ENCODE assay signal across 18 cellular contexts in the genomic region with DNA sequence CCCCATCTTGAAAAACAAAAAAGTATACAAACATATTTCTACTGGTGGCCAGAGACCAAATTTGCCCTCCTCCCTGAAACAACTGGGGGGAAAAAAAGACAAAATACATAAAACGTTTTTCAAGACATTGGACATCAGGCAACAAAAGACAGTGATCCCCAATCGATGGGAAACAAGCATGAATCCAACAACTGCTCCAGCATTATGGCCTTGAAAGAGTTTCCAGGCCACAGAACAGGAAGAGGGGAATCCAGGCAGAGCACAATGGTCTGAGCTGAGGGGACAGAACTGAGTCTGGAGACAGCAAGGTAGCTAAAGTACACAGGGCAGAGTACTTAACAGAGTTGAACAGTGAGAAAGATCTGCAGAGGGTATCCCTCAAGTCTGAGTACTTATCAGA. TPM values are rescaled to one million over a fixed set of nuclear protein-coding genes. Genes with fewer than 3 reads are reported as not detected.
DNase-seq lines count a peak whose midpoint lies in the region; ATAC-seq and TF ChIP-seq lines count a peak whose summit lies in the region.
"Had no signal": no experiment of that assay in that cellular context is flagged by ENCODE, and none has a peak within 500 bp of the region (broad histone marks: within the 10 kb centered on the region; RNA-seq: fewer than 3 reads in every experiment).

No MANE protein-coding gene starts in this region.

- peak overlapping the region; percentile 33 for H3K4me3 ChIP-seq in NB4 (ENCODE audit: low read depth, low read length)
- H3K4me3 ChIP-seq: stomach had no signal

- TF ChIP-seq POLR2A in NB4 (IDR thresholded peaks at IDR 0.05; ENCODE audit: extremely low read depth, insufficient read length) (no peak), erythroblast (IDR thresholded peaks at IDR 0.05; ENCODE audit: low read length) (no peak)

- no peaks in the 10 kb centered on the region for H3K27me3 Mint-ChIP-seq in progenitor cell of endocrine pancreas
- H3K27me3 Mint-ChIP-seq: activated naive CD8-positive, alpha-beta T cell treated with anti-CD3 and anti-CD28 coated beads, Interleukin-2, amount 10 ng/mL, durations not matched to agents 7 days and 5 days had no signal

- H3K4me1 Mint-ChIP-seq in progenitor cell of endocrine pancreas (ENCODE audit: low read depth) = peaks cover 13% of the 10 kb centered on the region

- DNase-seq in NCI-H82 (lab: John Stamatoyannopoulos, UW) = peak; percentile 43
- DNase-seq in NCI-H82 treated with DMSO at 0.1 percent for 48 hours (lab: John Stamatoyannopoulos, UW; ENCODE audit: unreplicated experiment) = no peak
- DNase-seq in NB4 (ENCODE audit: low read depth) = no peak
- DNase-seq in erythroblast (lab: John Stamatoyannopoulos, UW) = peak; percentile 37 to 46
- no peak for DNase-seq in progenitor cell of endocrine pancreas (ENCODE audit: low spot score, unreplicated experiment)
- no peak for DNase-seq in foreskin melanocyte
- DNase-seq in NK-92 treated with Interleukin-12 subunit alpha and Interleukin-12 subunit beta, amount 100 ng/mL, for 24 hours (lab: John Stamatoyannopoulos, UW) = no peak
- DNase-seq: activated CD4-positive, alpha-beta T cell treated with anti-CD3 and anti-CD28 coated beads, Interleukin-2, amount 10 ng/mL, durations not matched to agents 7 days and 5 days; activated naive CD8-positive, alpha-beta T cell treated with anti-CD3 and anti-CD28 coated beads, Interleukin-2, amount 10 ng/mL, durations not matched to agents 7 days and 5 days; activated T-cell treated with anti-CD3 and anti-CD28 coated beads, Interleukin-2, amount 50 U/mL, for 1 hour; COR-L47; effector CD4-positive, alpha-beta T cell; left colon; NCI-H187; OCI-M1; stomach; T1000 had no signal

- no peaks in the 10 kb centered on the region for H3K9me3 Mint-ChIP-seq in progenitor cell of endocrine pancreas (ENCODE audit: low read depth)
- H3K9me3 Mint-ChIP-seq: activated CD4-positive, alpha-beta T cell treated with anti-CD3 and anti-CD28 coated beads, Interleukin-2, amount 10 ng/mL, durations not matched to agents 7 days and 5 days; activated naive CD8-positive, alpha-beta T cell treated with anti-CD3 and anti-CD28 coated beads, Interleukin-2, amount 10 ng/mL, durations not matched to agents 7 days and 5 days had no signal

- TF ChIP-seq CTCF in NB4 (IDR thresholded peaks at IDR 0.05; ENCODE audit: low read depth, low read length) = no peak
- TF ChIP-seq CTCF in progenitor cell of endocrine pancreas (IDR thresholded peaks at IDR 0.05; ENCODE audit: unreplicated experiment) = no peak

- peaks cover 3% of the 10 kb centered on the region for H3K36me3 Mint-ChIP-seq in progenitor cell of endocrine pancreas (ENCODE audit: insufficient read depth)
- H3K36me3 Mint-ChIP-seq: activated naive CD8-positive, alpha-beta T cell treated with anti-CD3 and anti-CD28 coated beads, Interleukin-2, amount 10 ng/mL, durations not matched to agents 7 days and 5 days had no signal

- ATAC-seq in HG02981 (IDR thresholded peaks at IDR 0.05; ENCODE audit: unreplicated experiment) = no peak
- ATAC-seq: left colon had no signal

- H3K27ac Mint-ChIP-seq in progenitor cell of endocrine pancreas = peak overlapping the region; percentile 4
- H3K27ac Mint-ChIP-seq: activated CD4-positive, alpha-beta T cell treated with anti-CD3 and anti-CD28 coated beads, Interleukin-2, amount 10 ng/mL, durations not matched to agents 7 days and 5 days; activated naive CD8-positive, alpha-beta T cell treated with anti-CD3 and anti-CD28 coated beads, Interleukin-2, amount 10 ng/mL, durations not matched to agents 7 days and 5 days had no signal

- H3K4me3 Mint-ChIP-seq in progenitor cell of endocrine pancreas (ENCODE audit: low read depth) = no peak overlapping the region
- H3K4me3 Mint-ChIP-seq: activated CD4-positive, alpha-beta T cell treated with anti-CD3 and anti-CD28 coated beads, Interleukin-2, amount 10 ng/mL, durations not matched to agents 7 days and 5 days; activated naive CD8-positive, alpha-beta T cell treated with anti-CD3 and anti-CD28 coated beads, Interleukin-2, amount 10 ng/mL, durations not matched to agents 7 days and 5 days had no signal

RNA-seq across cellular contexts. Expression of gene CCDC88A, which starts 4.4 kb away (rescaled TPM):
- 77.1 and 81.1 TPM in 2 replicates for total RNA-seq in progenitor cell of endocrine pancreas

Comparison
In these comparisons a context has a peak if more than half of its experiments do, and no peak if none do; other contexts are left out.
1. DNase-seq: peak in NCI-H82 (single experiment) and erythroblast (2 of 2); none in NCI-H82 treated with DMSO at 0.1 percent for 48 hours (single experiment), NB4 (single experiment), progenitor cell of endocrine pancreas (single experiment), foreskin melanocyte (single experiment) and NK-92 treated with Interleukin-12 subunit alpha and Interleukin-12 subunit beta, amount 100 ng/mL, for 24 hours (single experiment).